8 cellular contexts compared by ENCODE assay signal in genomic region chr17:38982858-38983746, GRCh38. TPM values are rescaled to one million over a fixed set of nuclear protein-coding genes. Genes with fewer than 3 reads are reported as not detected.
A peak's percentile ranks its signal among the peaks of the same experiment; 100 is the strongest.
DNase-seq lines count a peak whose midpoint lies in the region; ATAC-seq lines count a peak whose summit lies in the region.

No MANE protein-coding gene starts in this region.

- no peaks in the 10 kb centered on the region for H3K27me3 ChIP-seq in NT2/D1 (ENCODE audit: insufficient read depth, insufficient read length)

- no peak overlapping the region for H3K9ac ChIP-seq in NT2/D1 (ENCODE audit: insufficient read length, low read depth)

- H3K4me3 ChIP-seq in NT2/D1 (ENCODE audit: insufficient read length, low read depth): no peak overlapping the region

- CTCF ChIA-PET in activated naive CD4-positive, alpha-beta T cell treated with anti-CD3 and anti-CD28 coated beads, Interleukin-2, amount 10 ng/mL, durations not matched to agents 7 days and 5 days (lab: Charles Lee): interaction anchor here (0.6 to 5.4 kb wide), 60 partner anchors 9 to 265 kb away, joined by 3 to 144 read pairs (median 4); partner anchors contain the start of genes ARL5C, FBXO47, LASP1 and LASP1NB

- H3K27me3 Mint-ChIP-seq in activated naive CD4-positive, alpha-beta T cell treated with anti-CD3 and anti-CD28 coated beads, Interleukin-2, amount 10 ng/mL, durations not matched to agents 7 days and 5 days: peaks cover 14% of the 10 kb centered on the region

- intact Hi-C loops in head of caudate nucleus (cut with DNase I): loop anchor here (5.0 to 10.0 kb wide), 2 partner anchors 169 to 262 kb away; partner anchors contain the start of gene PLXDC1

- no peak overlapping the region for H3K27ac Mint-ChIP-seq in activated naive CD4-positive, alpha-beta T cell treated with anti-CD3 and anti-CD28 coated beads, Interleukin-2, amount 10 ng/mL, durations not matched to agents 7 days and 5 days

- no peaks in the 10 kb centered on the region for H3K9me3 ChIP-seq in NT2/D1 (ENCODE audit: insufficient read depth, low read length)

- H3K36me3 ChIP-seq in NT2/D1 (ENCODE audit: insufficient read depth, insufficient read length, low read length): no peaks in the 10 kb centered on the region

- no peaks in the 10 kb centered on the region for H3K9me3 Mint-ChIP-seq in activated naive CD4-positive, alpha-beta T cell treated with anti-CD3 and anti-CD28 coated beads, Interleukin-2, amount 10 ng/mL, durations not matched to agents 7 days and 5 days

- H3K36me3 Mint-ChIP-seq in activated naive CD4-positive, alpha-beta T cell treated with anti-CD3 and anti-CD28 coated beads, Interleukin-2, amount 10 ng/mL, durations not matched to agents 7 days and 5 days: no peaks in the 10 kb centered on the region

- H3K4me1 Mint-ChIP-seq in activated naive CD4-positive, alpha-beta T cell treated with anti-CD3 and anti-CD28 coated beads, Interleukin-2, amount 10 ng/mL, durations not matched to agents 7 days and 5 days: peaks cover 7% of the 10 kb centered on the region

- H3K4me1 ChIP-seq in NT2/D1 (ENCODE audit: insufficient read depth, insufficient read length): no peaks in the 10 kb centered on the region

- DNase-seq in Daoy (ENCODE audit: low read depth): peak; percentile 51
- peak; percentile 12 for DNase-seq in KG1 (lab: John Stamatoyannopoulos, UW)
- DNase-seq in NT2/D1 (ENCODE audit: low read depth, low spot score): peak; percentile 50
- DNase-seq in activated naive CD4-positive, alpha-beta T cell treated with anti-CD3 and anti-CD28 coated beads, Interleukin-2, amount 10 ng/mL, durations not matched to agents 7 days and 5 days: peak; percentile 65
- peak in 31 of 42 donors; percentile 12 to 75 (median 44) for DNase-seq in head of caudate nucleus
- DNase-seq in pulmonary artery endothelial cell (ENCODE audit: low read depth, low spot score): peak; percentile 33

- H3K4me3 Mint-ChIP-seq in activated naive CD4-positive, alpha-beta T cell treated with anti-CD3 and anti-CD28 coated beads, Interleukin-2, amount 10 ng/mL, durations not matched to agents 7 days and 5 days: no peak overlapping the region

- ATAC-seq in HG03135 (IDR thresholded peaks at IDR 0.05; ENCODE audit: unreplicated experiment): no peak
- no peak for ATAC-seq in GM21825 (IDR thresholded peaks at IDR 0.05; ENCODE audit: unreplicated experiment)

RNA-seq across cellular contexts. Expression of gene FBXO47, which starts 15.9 kb away (rescaled TPM):
- not detected in 2 replicates for total RNA-seq in Daoy (2014; rRNA removed; shearing (Covaris generic))
- total RNA-seq in pulmonary artery endothelial cell: not detected in 2 replicates

Comparison
In these comparisons a context has a peak if more than half of its experiments do, and no peak if none do; other contexts are left out.
1. DNase-seq: peak in every context shown above with its lines; median percentile 65 in activated naive CD4-positive, alpha-beta T cell treated with anti-CD3 and anti-CD28 coated beads, Interleukin-2, amount 10 ng/mL, durations not matched to agents 7 days and 5 days; 51 in Daoy; 50 in NT2/D1; 44 in head of caudate nucleus; 33 in pulmonary artery endothelial cell; 12 in KG1.